8 cellular contexts compared by ENCODE assay signal in the genomic region with DNA sequence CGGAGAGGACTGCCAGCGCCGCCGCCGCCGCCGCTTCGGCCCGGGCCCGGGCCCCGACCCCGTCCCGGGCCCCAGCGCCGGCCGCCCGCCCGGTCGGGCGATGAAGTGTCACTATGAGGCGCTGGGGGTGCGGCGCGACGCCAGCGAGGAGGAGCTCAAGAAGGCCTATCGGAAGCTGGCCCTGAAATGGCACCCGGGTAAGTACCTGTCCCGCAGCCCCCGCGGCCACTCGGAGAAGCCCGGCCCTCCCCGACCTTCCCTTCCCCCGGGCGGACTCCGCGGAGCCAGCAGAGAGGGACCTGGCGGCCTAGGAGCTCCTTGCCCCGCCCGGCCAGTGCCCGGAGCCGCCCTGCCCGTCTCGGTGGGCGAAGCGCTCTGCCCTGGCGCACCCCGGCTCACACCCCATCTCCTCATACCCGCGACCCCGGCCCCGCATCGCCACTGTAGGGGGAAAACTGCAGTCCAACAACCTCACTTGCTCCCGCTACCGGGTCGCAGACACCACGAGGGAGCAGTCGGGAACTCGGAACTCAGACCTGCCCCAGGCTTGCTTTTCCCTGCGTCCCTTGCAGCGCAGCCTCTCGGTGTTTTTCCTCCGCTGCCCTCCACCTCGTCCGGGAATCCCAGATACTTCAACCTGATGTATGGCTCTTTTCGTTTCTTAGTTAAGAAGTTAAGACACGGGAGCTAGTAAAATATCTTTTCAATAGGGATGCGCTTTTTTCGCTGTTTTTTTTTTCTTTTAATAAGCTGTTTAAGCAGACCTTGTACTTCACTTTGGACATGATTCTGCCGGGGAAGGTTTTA. TPM values are rescaled to one million over a fixed set of nuclear protein-coding genes. Genes with fewer than 3 reads are reported as not detected.
DNase-seq lines count a peak whose midpoint lies in the region; ATAC-seq, FAIRE-seq and TF ChIP-seq lines count a peak whose summit lies in the region.

No MANE protein-coding gene starts in this region.

- ATAC-seq in GM21717 (IDR thresholded peaks at IDR 0.05; ENCODE audit: unreplicated experiment) = peak; percentile 76
- ATAC-seq in naive thymus-derived CD4-positive, alpha-beta T cell = peak; percentile 74
- peak; percentile 83 to 86 for ATAC-seq in stimulated activated naive B cell treated with anti-CD40 and anti-IgM and Interleukin-4, amounts not matched to agents 10 μg/mL and 1 μg/mL and 100 μg/mL, for 72 hours (replicated peaks)

- H3K27ac ChIP-seq in naive thymus-derived CD4-positive, alpha-beta T cell (ENCODE audit: low read depth, low read length) = peak overlapping the region; percentile 93

- no peak for FAIRE-seq in RCC 7860 (lab: Jason Lieb, UNC)

- no peaks in the 10 kb centered on the region for H3K9me3 Mint-ChIP-seq in activated T-helper 1 cell treated with anti-CD3 and anti-CD28 coated beads, Interleukin-12 subunit alpha, Interleukin-12 subunit beta, Interleukin-2, Interleukin-4 antibody, amounts not matched to agents 30 ng/mL and 10 ng/mL and 1 ng/mL, durations not matched to agents 14 hours and 24 hours and 36 hours
- no peaks in the 10 kb centered on the region for H3K9me3 Mint-ChIP-seq in naive thymus-derived CD4-positive, alpha-beta T cell
- H3K9me3 Mint-ChIP-seq in stimulated activated naive B cell treated with anti-CD40 and anti-IgM and Interleukin-4, amounts not matched to agents 10 μg/mL and 1 μg/mL and 100 μg/mL, for 72 hours = no peaks in the 10 kb centered on the region

- peak; percentile 36 for DNase-seq in DMS79 treated with DMSO at 0.1 percent for 48 hours (lab: John Stamatoyannopoulos, UW)
- DNase-seq in RCC 7860 (ENCODE audit: low spot score) = peak; percentile 84
- peak; percentile 78 for DNase-seq in activated T-helper 1 cell treated with anti-CD3 and anti-CD28 coated beads, Interleukin-12 subunit alpha, Interleukin-12 subunit beta, Interleukin-2, Interleukin-4 antibody, amounts not matched to agents 30 ng/mL and 10 ng/mL and 1 ng/mL, durations not matched to agents 14 hours and 24 hours and 36 hours (ENCODE audit: low spot score)
- peak; percentile 87 for DNase-seq in fibroblast of gingiva (ENCODE audit: low read depth)
- peak; percentile 65 to 84 (median 76) for DNase-seq in naive thymus-derived CD4-positive, alpha-beta T cell
- DNase-seq in stimulated activated naive B cell treated with anti-CD40 and anti-IgM and Interleukin-4, amounts not matched to agents 10 μg/mL and 1 μg/mL and 100 μg/mL, for 72 hours = peak; percentile 76

- no peak for TF ChIP-seq RAD21 in Ishikawa (IDR thresholded peaks at IDR 0.05; ENCODE audit: low read depth)

- TF ChIP-seq EP300 in Ishikawa (IDR thresholded peaks at IDR 0.05; ENCODE audit: borderline replicate concordance) = peak; percentile 11; the same call in 1 of the 2 replicates

- no peaks in the 10 kb centered on the region for H3K27me3 ChIP-seq in naive thymus-derived CD4-positive, alpha-beta T cell (ENCODE audit: control insufficient read depth in 2 of 2, insufficient read depth in 2 of 2, low read length in 2 of 2)

- H3K36me3 Mint-ChIP-seq in activated T-helper 1 cell treated with anti-CD3 and anti-CD28 coated beads, Interleukin-12 subunit alpha, Interleukin-12 subunit beta, Interleukin-2, Interleukin-4 antibody, amounts not matched to agents 30 ng/mL and 10 ng/mL and 1 ng/mL, durations not matched to agents 14 hours and 24 hours and 36 hours (ENCODE audit: low read depth) = peaks cover 32% of the 10 kb centered on the region
- H3K36me3 Mint-ChIP-seq in naive thymus-derived CD4-positive, alpha-beta T cell = peaks cover 0 to 21% (median 12%) of the 10 kb centered on the region in 5 donors
- H3K36me3 Mint-ChIP-seq in stimulated activated naive B cell treated with anti-CD40 and anti-IgM and Interleukin-4, amounts not matched to agents 10 μg/mL and 1 μg/mL and 100 μg/mL, for 72 hours = peaks cover 16 to 17% of the 10 kb centered on the region in 2 donors

- H3K27me3 Mint-ChIP-seq in activated T-helper 1 cell treated with anti-CD3 and anti-CD28 coated beads, Interleukin-12 subunit alpha, Interleukin-12 subunit beta, Interleukin-2, Interleukin-4 antibody, amounts not matched to agents 30 ng/mL and 10 ng/mL and 1 ng/mL, durations not matched to agents 14 hours and 24 hours and 36 hours (ENCODE audit: insufficient read depth) = no peaks in the 10 kb centered on the region
- H3K27me3 Mint-ChIP-seq in naive thymus-derived CD4-positive, alpha-beta T cell = no peaks in the 10 kb centered on the region
- no peaks in the 10 kb centered on the region for H3K27me3 Mint-ChIP-seq in stimulated activated naive B cell treated with anti-CD40 and anti-IgM and Interleukin-4, amounts not matched to agents 10 μg/mL and 1 μg/mL and 100 μg/mL, for 72 hours

- peaks cover 0 to 15% (median 13%) of the 10 kb centered on the region in 3 experiments for H3K36me3 ChIP-seq in naive thymus-derived CD4-positive, alpha-beta T cell (ENCODE audit: control insufficient read depth in 2 of 3, insufficient read depth in 3 of 3, low read length in 3 of 3)

- CTCF ChIA-PET in naive thymus-derived CD4-positive, alpha-beta T cell (lab: Charles Lee) = interaction anchor here (0.7 to 1.6 kb wide), 3 partner anchors 13 to 1247 kb away, joined by 3 to 19 read pairs (median 3); a partner anchor contains a TSS

- H3K4me1 ChIP-seq in naive thymus-derived CD4-positive, alpha-beta T cell (ENCODE audit: control insufficient read depth in 2 of 2, insufficient read depth in 2 of 2, low read length in 2 of 2) = peaks cover 15 to 18% of the 10 kb centered on the region in 2 donors

- peak overlapping the region; percentile 54 for H3K4me3 ChIP-seq in naive thymus-derived CD4-positive, alpha-beta T cell (ENCODE audit: low read length)

- intact Hi-C loops in activated T-helper 1 cell treated with anti-CD3 and anti-CD28 coated beads, Interleukin-12 subunit alpha, Interleukin-12 subunit beta, Interleukin-2, Interleukin-4 antibody, amounts not matched to agents 30 ng/mL and 10 ng/mL and 1 ng/mL, durations not matched to agents 14 hours and 24 hours and 36 hours (cut with micrococcal nuclease) = loop anchor here (1.0 to 10.0 kb wide), 9 partner anchors 15 to 1312 kb away; a partner anchor contains a TSS
- intact Hi-C loops in naive thymus-derived CD4-positive, alpha-beta T cell (cut with micrococcal nuclease) = loop anchor here (1.0 to 10.0 kb wide), 11 partner anchors 15 to 1947 kb away; a partner anchor contains a TSS

- POLR2A ChIA-PET in naive thymus-derived CD4-positive, alpha-beta T cell (lab: Charles Lee) = interaction anchor here (0.6 to 3.8 kb wide), 11 partner anchors 10 to 1312 kb away, joined by 3 to 91 read pairs (median 4); a partner anchor contains a TSS

- H3K27ac Mint-ChIP-seq in activated T-helper 1 cell treated with anti-CD3 and anti-CD28 coated beads, Interleukin-12 subunit alpha, Interleukin-12 subunit beta, Interleukin-2, Interleukin-4 antibody, amounts not matched to agents 30 ng/mL and 10 ng/mL and 1 ng/mL, durations not matched to agents 14 hours and 24 hours and 36 hours = peak overlapping the region; percentile 95
- peak overlapping the region; percentile 86 to 98 (median 93) for H3K27ac Mint-ChIP-seq in naive thymus-derived CD4-positive, alpha-beta T cell
- peak overlapping the region; percentile 98 for H3K27ac Mint-ChIP-seq in stimulated activated naive B cell treated with anti-CD40 and anti-IgM and Interleukin-4, amounts not matched to agents 10 μg/mL and 1 μg/mL and 100 μg/mL, for 72 hours

- peaks cover 40% of the 10 kb centered on the region for H3K4me1 Mint-ChIP-seq in activated T-helper 1 cell treated with anti-CD3 and anti-CD28 coated beads, Interleukin-12 subunit alpha, Interleukin-12 subunit beta, Interleukin-2, Interleukin-4 antibody, amounts not matched to agents 30 ng/mL and 10 ng/mL and 1 ng/mL, durations not matched to agents 14 hours and 24 hours and 36 hours (ENCODE audit: low read depth)
- H3K4me1 Mint-ChIP-seq in naive thymus-derived CD4-positive, alpha-beta T cell = peaks cover 21 to 46% (median 41%) of the 10 kb centered on the region in 7 donors
- H3K4me1 Mint-ChIP-seq in stimulated activated naive B cell treated with anti-CD40 and anti-IgM and Interleukin-4, amounts not matched to agents 10 μg/mL and 1 μg/mL and 100 μg/mL, for 72 hours = peaks cover 20 to 27% of the 10 kb centered on the region in 2 donors

- no peaks in the 10 kb centered on the region for H3K9me3 ChIP-seq in naive thymus-derived CD4-positive, alpha-beta T cell (ENCODE audit: control insufficient read depth in 2 of 3, low read length in 3 of 3)

- H3K4me3 Mint-ChIP-seq in activated T-helper 1 cell treated with anti-CD3 and anti-CD28 coated beads, Interleukin-12 subunit alpha, Interleukin-12 subunit beta, Interleukin-2, Interleukin-4 antibody, amounts not matched to agents 30 ng/mL and 10 ng/mL and 1 ng/mL, durations not matched to agents 14 hours and 24 hours and 36 hours = peak overlapping the region; percentile 98
- H3K4me3 Mint-ChIP-seq in naive thymus-derived CD4-positive, alpha-beta T cell = peak overlapping the region; percentile 94 to 99 (median 96)
- H3K4me3 Mint-ChIP-seq in stimulated activated naive B cell treated with anti-CD40 and anti-IgM and Interleukin-4, amounts not matched to agents 10 μg/mL and 1 μg/mL and 100 μg/mL, for 72 hours = peak overlapping the region; percentile 98 to 99

TF ChIP-seq in Ishikawa, 13 proteins besides CTCF, POLR2A, EP300 and RAD21 (continues in another document):
- TF ChIP-seq, protein P1, sequence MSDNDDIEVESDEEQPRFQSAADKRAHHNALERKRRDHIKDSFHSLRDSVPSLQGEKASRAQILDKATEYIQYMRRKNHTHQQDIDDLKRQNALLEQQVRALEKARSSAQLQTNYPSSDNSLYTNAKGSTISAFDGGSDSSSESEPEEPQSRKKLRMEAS (IDR thresholded peaks at IDR 0.05) = peak; percentile 63
- TF ChIP-seq CREB1 (IDR thresholded peaks at IDR 0.05; ENCODE audit: low read depth) = no peak

RNA-seq across cellular contexts. Expression of a gene that starts 0.6 kb away (rescaled TPM):
- total RNA-seq in activated T-helper 1 cell treated with anti-CD3 and anti-CD28 coated beads, Interleukin-12 subunit alpha, Interleukin-12 subunit beta, Interleukin-2, Interleukin-4 antibody, amounts not matched to agents 30 ng/mL and 10 ng/mL and 1 ng/mL, durations not matched to agents 14 hours and 24 hours and 36 hours = 64.0 and 67.8 TPM in 2 replicates
- total RNA-seq in naive thymus-derived CD4-positive, alpha-beta T cell = 10 to 100 TPM; 43.9 to 66.4 (median 49.6) TPM
- polyA plus RNA-seq in naive thymus-derived CD4-positive, alpha-beta T cell = 10 to 100 TPM; 17.3 to 19.6 TPM

RNA-seq across cellular contexts. Expression of a gene that starts 14.4 kb away (rescaled TPM):
- 110 TPM in 2 replicates for total RNA-seq in activated T-helper 1 cell treated with anti-CD3 and anti-CD28 coated beads, Interleukin-12 subunit alpha, Interleukin-12 subunit beta, Interleukin-2, Interleukin-4 antibody, amounts not matched to agents 30 ng/mL and 10 ng/mL and 1 ng/mL, durations not matched to agents 14 hours and 24 hours and 36 hours
- total RNA-seq in naive thymus-derived CD4-positive, alpha-beta T cell = 10 to 100 TPM; 13.4 to 45.2 (median 26.8) TPM
- 10 to 100 TPM; 46.0 to 46.2 TPM for polyA plus RNA-seq in naive thymus-derived CD4-positive, alpha-beta T cell

RNA-seq across cellular contexts. Expression of a gene that starts 14.6 kb away (rescaled TPM):
- total RNA-seq in activated T-helper 1 cell treated with anti-CD3 and anti-CD28 coated beads, Interleukin-12 subunit alpha, Interleukin-12 subunit beta, Interleukin-2, Interleukin-4 antibody, amounts not matched to agents 30 ng/mL and 10 ng/mL and 1 ng/mL, durations not matched to agents 14 hours and 24 hours and 36 hours = 45.7 and 47.1 TPM in 2 replicates
- total RNA-seq in naive thymus-derived CD4-positive, alpha-beta T cell = 10 to 100 TPM; 19.3 to 29.6 (median 24.6) TPM
- polyA plus RNA-seq in naive thymus-derived CD4-positive, alpha-beta T cell = 10 to 100 TPM; 18.9 to 19.4 TPM

Comparison
In these comparisons a context has a peak if more than half of its experiments do, and no peak if none do; other contexts are left out.
1. Peak in every context shown above with its lines: DNase-seq, ATAC-seq, H3K4me3 ChIP-seq and H3K27ac ChIP-seq.
2. DNase-seq: peak in every context shown above with its lines; median percentile 87 in fibroblast of gingiva; 84 in RCC 7860; 78 in activated T-helper 1 cell treated with anti-CD3 and anti-CD28 coated beads, Interleukin-12 subunit alpha, Interleukin-12 subunit beta, Interleukin-2, Interleukin-4 antibody, amounts not matched to agents 30 ng/mL and 10 ng/mL and 1 ng/mL, durations not matched to agents 14 hours and 24 hours and 36 hours; 76 in naive thymus-derived CD4-positive, alpha-beta T cell; 76 in stimulated activated naive B cell treated with anti-CD40 and anti-IgM and Interleukin-4, amounts not matched to agents 10 μg/mL and 1 μg/mL and 100 μg/mL, for 72 hours; 36 in DMS79 treated with DMSO at 0.1 percent for 48 hours.